ENCODE assay signal across 1 cellular context in the genomic region with DNA sequence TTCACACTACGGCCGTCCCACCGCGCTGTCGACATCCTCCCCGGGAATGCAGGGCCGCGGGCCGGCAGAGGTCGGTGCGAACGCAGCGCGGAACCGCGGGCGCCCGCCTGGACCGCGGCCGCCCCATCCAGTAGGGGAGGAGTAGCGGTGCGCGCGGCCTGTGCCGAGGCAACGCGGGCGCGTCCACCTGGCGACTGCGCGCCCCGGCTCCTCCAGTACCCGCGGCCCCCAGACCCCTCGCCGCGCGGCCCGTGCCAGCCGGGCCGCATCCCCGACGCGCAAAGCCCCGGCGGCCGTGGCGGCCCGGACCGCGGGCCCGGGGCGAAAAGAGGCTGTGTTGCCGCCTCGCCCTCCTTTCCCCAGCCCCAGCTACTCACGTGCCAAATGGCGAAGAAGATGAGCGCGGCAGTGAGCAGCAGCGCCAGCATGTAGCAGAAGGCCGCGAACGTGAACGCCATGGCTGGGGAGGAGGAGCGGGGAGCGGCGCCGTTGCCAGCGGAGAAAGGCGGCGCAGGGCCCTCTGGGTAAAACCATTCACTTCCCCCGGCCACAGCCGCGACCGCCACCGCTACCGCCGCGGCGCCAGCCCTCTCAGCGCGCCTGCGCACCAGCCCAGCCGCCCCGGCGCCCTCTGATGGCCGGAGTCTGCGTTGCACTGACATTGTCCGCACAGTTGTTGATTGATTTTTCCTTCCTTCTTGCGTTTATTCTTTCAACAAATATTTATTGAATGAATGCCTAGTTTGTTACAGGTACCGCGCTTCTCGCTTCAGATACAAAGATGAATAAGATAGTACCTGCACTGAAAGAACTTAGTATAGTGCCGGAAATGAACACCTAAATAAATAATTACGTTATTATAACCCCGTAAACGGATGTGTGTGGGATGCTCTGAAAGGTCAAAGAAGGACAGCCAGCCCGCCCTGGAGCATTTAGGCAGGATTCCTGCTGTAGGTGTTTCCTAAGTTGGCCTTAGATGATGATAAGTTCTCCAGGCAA.
A peak's percentile ranks its signal among the peaks of the same experiment; 100 is the strongest.
TF ChIP-seq lines count a peak whose summit lies in the region.

A gene (minus strand): TSS at position 505 of the 999 bp plus-strand sequence. CDS start 47 bp downstream, at position 458.

TF ChIP-seq in H1, 55 proteins besides CTCF, POLR2A, EP300 and RAD21 (continues in another document):
- no peak for TF ChIP-seq ZNF274 (IDR thresholded peaks at IDR 0.05; ENCODE audit: borderline replicate concordance, extremely low read depth, low read length)
- TF ChIP-seq, protein P1, sequence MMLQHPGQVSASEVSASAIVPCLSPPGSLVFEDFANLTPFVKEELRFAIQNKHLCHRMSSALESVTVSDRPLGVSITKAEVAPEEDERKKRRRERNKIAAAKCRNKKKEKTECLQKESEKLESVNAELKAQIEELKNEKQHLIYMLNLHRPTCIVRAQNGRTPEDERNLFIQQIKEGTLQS (IDR thresholded peaks at IDR 0.05; ENCODE audit: insufficient read depth, low read depth, low read length), result no peak
- no peak for TF ChIP-seq SP1 (IDR thresholded peaks at IDR 0.05; ENCODE audit: low read depth, low read length)
- TF ChIP-seq JUND (IDR thresholded peaks at IDR 0.05; ENCODE audit: low read length), result no peak
- peak; percentile 97; the same call in 1 of the 2 replicates for TF ChIP-seq RBBP5 (IDR thresholded peaks at IDR 0.05; ENCODE audit: borderline replicate concordance, low read depth, low read length)
- TF ChIP-seq HDAC6 (IDR thresholded peaks at IDR 0.05; ENCODE audit: low read depth, low read length), result no peak
- TF ChIP-seq, protein P2, sequence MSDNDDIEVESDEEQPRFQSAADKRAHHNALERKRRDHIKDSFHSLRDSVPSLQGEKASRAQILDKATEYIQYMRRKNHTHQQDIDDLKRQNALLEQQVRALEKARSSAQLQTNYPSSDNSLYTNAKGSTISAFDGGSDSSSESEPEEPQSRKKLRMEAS (IDR thresholded peaks at IDR 0.05), result peak; percentile 65; the same call in 1 of the 2 replicates
- TF ChIP-seq HDAC2 (IDR thresholded peaks at IDR 0.05; ENCODE audit: borderline replicate concordance in 1 of 2, low read depth in 2 of 2, low read length in 2 of 2), result no peak
- TF ChIP-seq CHD1 (IDR thresholded peaks at IDR 0.05; ENCODE audit: low read depth, low read length), result no peak
- TF ChIP-seq BCL11A (IDR thresholded peaks at IDR 0.05; ENCODE audit: low read depth in 2 of 2, low read length in 2 of 2), result no peak
- TF ChIP-seq TEAD4 (IDR thresholded peaks at IDR 0.05; ENCODE audit: low read depth, low read length), result 0 out of 2 replicates have a peak, but pooled peaks have one; percentile 16
- TF ChIP-seq, protein P3, sequence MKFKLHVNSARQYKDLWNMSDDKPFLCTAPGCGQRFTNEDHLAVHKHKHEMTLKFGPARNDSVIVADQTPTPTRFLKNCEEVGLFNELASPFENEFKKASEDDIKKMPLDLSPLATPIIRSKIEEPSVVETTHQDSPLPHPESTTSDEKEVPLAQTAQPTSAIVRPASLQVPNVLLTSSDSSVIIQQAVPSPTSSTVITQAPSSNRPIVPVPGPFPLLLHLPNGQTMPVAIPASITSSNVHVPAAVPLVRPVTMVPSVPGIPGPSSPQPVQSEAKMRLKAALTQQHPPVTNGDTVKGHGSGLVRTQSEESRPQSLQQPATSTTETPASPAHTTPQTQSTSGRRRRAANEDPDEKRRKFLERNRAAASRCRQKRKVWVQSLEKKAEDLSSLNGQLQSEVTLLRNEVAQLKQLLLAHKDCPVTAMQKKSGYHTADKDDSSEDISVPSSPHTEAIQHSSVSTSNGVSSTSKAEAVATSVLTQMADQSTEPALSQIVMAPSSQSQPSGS (IDR thresholded peaks at IDR 0.05; ENCODE audit: low read length), result no peak
- no peak for TF ChIP-seq SAP30 (IDR thresholded peaks at IDR 0.05; ENCODE audit: insufficient read depth, insufficient replicate concordance, low read length)
- TF ChIP-seq TAF1 (IDR thresholded peaks at IDR 0.05; ENCODE audit: low read depth, low read length), result peak; percentile 76
- TF ChIP-seq KDM5A (IDR thresholded peaks at IDR 0.05; ENCODE audit: low read length), result no peak
- no peak for TF ChIP-seq EZH2 (IDR thresholded peaks at IDR 0.05; ENCODE audit: low read depth, low read length, severe bottlenecking)
- TF ChIP-seq YY1 (IDR thresholded peaks at IDR 0.05; ENCODE audit: low read depth, low read length), result peak; percentile 54
- no peak for TF ChIP-seq POU5F1 (IDR thresholded peaks at IDR 0.05; ENCODE audit: low read depth, low read length)
- TF ChIP-seq CTBP2 (IDR thresholded peaks at IDR 0.05; ENCODE audit: borderline replicate concordance, insufficient read depth, insufficient read length, low read length), result peak; percentile 42
- no peak for TF ChIP-seq SIRT6 (IDR thresholded peaks at IDR 0.05; ENCODE audit: low read length)
- no peak for TF ChIP-seq SIX5 (IDR thresholded peaks at IDR 0.05; ENCODE audit: low read depth, low read length)
- no peak for TF ChIP-seq RFX5 (IDR thresholded peaks at IDR 0.05; ENCODE audit: borderline replicate concordance, low read depth, low read length)
- no peak for TF ChIP-seq GABPA (IDR thresholded peaks at IDR 0.05; ENCODE audit: borderline replicate concordance, insufficient read depth, low read length)
- peak; percentile 94 for TF ChIP-seq ASH2L (IDR thresholded peaks at IDR 0.05; ENCODE audit: low read length)
- TF ChIP-seq, protein P4, sequence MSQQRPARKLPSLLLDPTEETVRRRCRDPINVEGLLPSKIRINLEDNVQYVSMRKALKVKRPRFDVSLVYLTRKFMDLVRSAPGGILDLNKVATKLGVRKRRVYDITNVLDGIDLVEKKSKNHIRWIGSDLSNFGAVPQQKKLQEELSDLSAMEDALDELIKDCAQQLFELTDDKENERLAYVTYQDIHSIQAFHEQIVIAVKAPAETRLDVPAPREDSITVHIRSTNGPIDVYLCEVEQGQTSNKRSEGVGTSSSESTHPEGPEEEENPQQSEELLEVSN (IDR thresholded peaks at IDR 0.05), result peak; percentile 60
- no peak for TF ChIP-seq RNF2 (IDR thresholded peaks at IDR 0.05; ENCODE audit: borderline replicate concordance, low read depth, low read length, missing control alignments, poor library complexity, severe bottlenecking)
- no peak for TF ChIP-seq TCF12 (IDR thresholded peaks at IDR 0.05; ENCODE audit: low read depth, low read length)
- TF ChIP-seq FOSL1 (IDR thresholded peaks at IDR 0.05; ENCODE audit: insufficient read depth, low read depth, low read length), result no peak
- TF ChIP-seq CHD2 (IDR thresholded peaks at IDR 0.05; ENCODE audit: low read length), result no peak
- peak; percentile 5; the same call in 1 of the 2 replicates for TF ChIP-seq CREB1 (IDR thresholded peaks at IDR 0.05)
- peak; percentile 84 for TF ChIP-seq NRF1 (IDR thresholded peaks at IDR 0.05; ENCODE audit: low read depth, low read length)
- no peak for TF ChIP-seq SRF (IDR thresholded peaks at IDR 0.05; ENCODE audit: low read depth, low read length)
- peak; percentile 89 for TF ChIP-seq POLR2AphosphoS5 (IDR thresholded peaks at IDR 0.05; ENCODE audit: low read depth, low read length)
- peak; percentile 67 for TF ChIP-seq TBP (IDR thresholded peaks at IDR 0.05; ENCODE audit: low read depth, low read length)
- TF ChIP-seq MAFK (IDR thresholded peaks at IDR 0.05; ENCODE audit: low read depth, low read length), result no peak
- TF ChIP-seq KDM1A (IDR thresholded peaks at IDR 0.05; ENCODE audit: borderline replicate concordance, low read length), result no peak
- no peak for TF ChIP-seq EGR1 (IDR thresholded peaks at IDR 0.05; ENCODE audit: borderline replicate concordance, low read depth, low read length)
- TF ChIP-seq CBX8 (IDR thresholded peaks at IDR 0.05; ENCODE audit: borderline replicate concordance, low read depth, low read length), result no peak
- TF ChIP-seq SIN3A (conservative IDR thresholded peaks at IDR 0.05 in 1 of 2, IDR thresholded peaks at IDR 0.05 in 1 of 2; ENCODE audit: low read depth in 1 of 2, low read length in 2 of 2), result peak in 1 of 2 experiments; percentile 57; a peak in 2 of 4 replicates
- no peak for TF ChIP-seq BRCA1 (IDR thresholded peaks at IDR 0.05; ENCODE audit: low read depth, low read length)
- TF ChIP-seq NANOG (IDR thresholded peaks at IDR 0.05; ENCODE audit: insufficient read depth, low read depth, low read length, poor library complexity, severe bottlenecking), result no peak
- TF ChIP-seq SP2 (IDR thresholded peaks at IDR 0.05; ENCODE audit: low read length), result no peak
- TF ChIP-seq RXRA (IDR thresholded peaks at IDR 0.05; ENCODE audit: insufficient read depth, low read depth, low read length), result no peak
- peak; percentile 84 for TF ChIP-seq TAF7 (optimal IDR thresholded peaks at IDR 0.05; ENCODE audit: borderline replicate concordance, low read depth, low read length)
- no peak for TF ChIP-seq CEBPB (IDR thresholded peaks at IDR 0.05; ENCODE audit: low read depth, low read length)
- peak; percentile 50; the same call in 1 of the 2 replicates for TF ChIP-seq SP4 (IDR thresholded peaks at IDR 0.05; ENCODE audit: low read length)
- TF ChIP-seq BACH1 (IDR thresholded peaks at IDR 0.05; ENCODE audit: low read length), result no peak
- peak; percentile 76 for TF ChIP-seq KDM4A (IDR thresholded peaks at IDR 0.05; ENCODE audit: low read depth, low read length, severe bottlenecking)
- peak; percentile 97 for TF ChIP-seq PHF8 (conservative IDR thresholded peaks at IDR 0.05; ENCODE audit: low read depth, low read length)
- TF ChIP-seq, protein P5, sequence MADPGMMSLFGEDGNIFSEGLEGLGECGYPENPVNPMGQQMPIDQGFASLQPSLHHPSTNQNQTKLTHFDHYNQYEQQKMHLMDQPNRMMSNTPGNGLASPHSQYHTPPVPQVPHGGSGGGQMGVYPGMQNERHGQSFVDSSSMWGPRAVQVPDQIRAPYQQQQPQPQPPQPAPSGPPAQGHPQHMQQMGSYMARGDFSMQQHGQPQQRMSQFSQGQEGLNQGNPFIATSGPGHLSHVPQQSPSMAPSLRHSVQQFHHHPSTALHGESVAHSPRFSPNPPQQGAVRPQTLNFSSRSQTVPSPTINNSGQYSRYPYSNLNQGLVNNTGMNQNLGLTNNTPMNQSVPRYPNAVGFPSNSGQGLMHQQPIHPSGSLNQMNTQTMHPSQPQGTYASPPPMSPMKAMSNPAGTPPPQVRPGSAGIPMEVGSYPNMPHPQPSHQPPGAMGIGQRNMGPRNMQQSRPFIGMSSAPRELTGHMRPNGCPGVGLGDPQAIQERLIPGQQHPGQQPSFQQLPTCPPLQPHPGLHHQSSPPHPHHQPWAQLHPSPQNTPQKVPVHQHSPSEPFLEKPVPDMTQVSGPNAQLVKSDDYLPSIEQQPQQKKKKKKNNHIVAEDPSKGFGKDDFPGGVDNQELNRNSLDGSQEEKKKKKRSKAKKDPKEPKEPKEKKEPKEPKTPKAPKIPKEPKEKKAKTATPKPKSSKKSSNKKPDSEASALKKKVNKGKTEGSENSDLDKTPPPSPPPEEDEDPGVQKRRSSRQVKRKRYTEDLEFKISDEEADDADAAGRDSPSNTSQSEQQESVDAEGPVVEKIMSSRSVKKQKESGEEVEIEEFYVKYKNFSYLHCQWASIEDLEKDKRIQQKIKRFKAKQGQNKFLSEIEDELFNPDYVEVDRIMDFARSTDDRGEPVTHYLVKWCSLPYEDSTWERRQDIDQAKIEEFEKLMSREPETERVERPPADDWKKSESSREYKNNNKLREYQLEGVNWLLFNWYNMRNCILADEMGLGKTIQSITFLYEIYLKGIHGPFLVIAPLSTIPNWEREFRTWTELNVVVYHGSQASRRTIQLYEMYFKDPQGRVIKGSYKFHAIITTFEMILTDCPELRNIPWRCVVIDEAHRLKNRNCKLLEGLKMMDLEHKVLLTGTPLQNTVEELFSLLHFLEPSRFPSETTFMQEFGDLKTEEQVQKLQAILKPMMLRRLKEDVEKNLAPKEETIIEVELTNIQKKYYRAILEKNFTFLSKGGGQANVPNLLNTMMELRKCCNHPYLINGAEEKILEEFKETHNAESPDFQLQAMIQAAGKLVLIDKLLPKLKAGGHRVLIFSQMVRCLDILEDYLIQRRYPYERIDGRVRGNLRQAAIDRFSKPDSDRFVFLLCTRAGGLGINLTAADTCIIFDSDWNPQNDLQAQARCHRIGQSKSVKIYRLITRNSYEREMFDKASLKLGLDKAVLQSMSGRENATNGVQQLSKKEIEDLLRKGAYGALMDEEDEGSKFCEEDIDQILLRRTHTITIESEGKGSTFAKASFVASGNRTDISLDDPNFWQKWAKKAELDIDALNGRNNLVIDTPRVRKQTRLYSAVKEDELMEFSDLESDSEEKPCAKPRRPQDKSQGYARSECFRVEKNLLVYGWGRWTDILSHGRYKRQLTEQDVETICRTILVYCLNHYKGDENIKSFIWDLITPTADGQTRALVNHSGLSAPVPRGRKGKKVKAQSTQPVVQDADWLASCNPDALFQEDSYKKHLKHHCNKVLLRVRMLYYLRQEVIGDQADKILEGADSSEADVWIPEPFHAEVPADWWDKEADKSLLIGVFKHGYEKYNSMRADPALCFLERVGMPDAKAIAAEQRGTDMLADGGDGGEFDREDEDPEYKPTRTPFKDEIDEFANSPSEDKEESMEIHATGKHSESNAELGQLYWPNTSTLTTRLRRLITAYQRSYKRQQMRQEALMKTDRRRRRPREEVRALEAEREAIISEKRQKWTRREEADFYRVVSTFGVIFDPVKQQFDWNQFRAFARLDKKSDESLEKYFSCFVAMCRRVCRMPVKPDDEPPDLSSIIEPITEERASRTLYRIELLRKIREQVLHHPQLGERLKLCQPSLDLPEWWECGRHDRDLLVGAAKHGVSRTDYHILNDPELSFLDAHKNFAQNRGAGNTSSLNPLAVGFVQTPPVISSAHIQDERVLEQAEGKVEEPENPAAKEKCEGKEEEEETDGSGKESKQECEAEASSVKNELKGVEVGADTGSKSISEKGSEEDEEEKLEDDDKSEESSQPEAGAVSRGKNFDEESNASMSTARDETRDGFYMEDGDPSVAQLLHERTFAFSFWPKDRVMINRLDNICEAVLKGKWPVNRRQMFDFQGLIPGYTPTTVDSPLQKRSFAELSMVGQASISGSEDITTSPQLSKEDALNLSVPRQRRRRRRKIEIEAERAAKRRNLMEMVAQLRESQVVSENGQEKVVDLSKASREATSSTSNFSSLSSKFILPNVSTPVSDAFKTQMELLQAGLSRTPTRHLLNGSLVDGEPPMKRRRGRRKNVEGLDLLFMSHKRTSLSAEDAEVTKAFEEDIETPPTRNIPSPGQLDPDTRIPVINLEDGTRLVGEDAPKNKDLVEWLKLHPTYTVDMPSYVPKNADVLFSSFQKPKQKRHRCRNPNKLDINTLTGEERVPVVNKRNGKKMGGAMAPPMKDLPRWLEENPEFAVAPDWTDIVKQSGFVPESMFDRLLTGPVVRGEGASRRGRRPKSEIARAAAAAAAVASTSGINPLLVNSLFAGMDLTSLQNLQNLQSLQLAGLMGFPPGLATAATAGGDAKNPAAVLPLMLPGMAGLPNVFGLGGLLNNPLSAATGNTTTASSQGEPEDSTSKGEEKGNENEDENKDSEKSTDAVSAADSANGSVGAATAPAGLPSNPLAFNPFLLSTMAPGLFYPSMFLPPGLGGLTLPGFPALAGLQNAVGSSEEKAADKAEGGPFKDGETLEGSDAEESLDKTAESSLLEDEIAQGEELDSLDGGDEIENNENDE (IDR thresholded peaks at IDR 0.05; ENCODE audit: insufficient replicate concordance, low read length), result no peak
- no peak for TF ChIP-seq JUN (IDR thresholded peaks at IDR 0.05; ENCODE audit: low read depth, low read length)
- TF ChIP-seq SUZ12 (IDR thresholded peaks at IDR 0.05; ENCODE audit: low read length), result no peak
- TF ChIP-seq CBX5 (IDR thresholded peaks at IDR 0.05; ENCODE audit: low read depth, low read length), result no peak
- TF ChIP-seq GTF2F1 (IDR thresholded peaks at IDR 0.05; ENCODE audit: borderline replicate concordance, low read depth, low read length), result no peak
